In genomic region chr5:132434813-132435286, GRCh38 we compare ENCODE assay signal across 1 cellular context.
TF ChIP-seq lines count a peak whose summit lies in the region.

No MANE protein-coding gene starts in this region.

TF ChIP-seq in HepG2, 621 proteins besides CTCF, POLR2A, EP300 and RAD21 (continued from another document and continues in another):
- no peak for TF ChIP-seq ZBTB49 (CRISPR knock-in tag; IDR thresholded peaks at IDR 0.05; ENCODE audit: borderline replicate concordance)
- TF ChIP-seq, protein P1, sequence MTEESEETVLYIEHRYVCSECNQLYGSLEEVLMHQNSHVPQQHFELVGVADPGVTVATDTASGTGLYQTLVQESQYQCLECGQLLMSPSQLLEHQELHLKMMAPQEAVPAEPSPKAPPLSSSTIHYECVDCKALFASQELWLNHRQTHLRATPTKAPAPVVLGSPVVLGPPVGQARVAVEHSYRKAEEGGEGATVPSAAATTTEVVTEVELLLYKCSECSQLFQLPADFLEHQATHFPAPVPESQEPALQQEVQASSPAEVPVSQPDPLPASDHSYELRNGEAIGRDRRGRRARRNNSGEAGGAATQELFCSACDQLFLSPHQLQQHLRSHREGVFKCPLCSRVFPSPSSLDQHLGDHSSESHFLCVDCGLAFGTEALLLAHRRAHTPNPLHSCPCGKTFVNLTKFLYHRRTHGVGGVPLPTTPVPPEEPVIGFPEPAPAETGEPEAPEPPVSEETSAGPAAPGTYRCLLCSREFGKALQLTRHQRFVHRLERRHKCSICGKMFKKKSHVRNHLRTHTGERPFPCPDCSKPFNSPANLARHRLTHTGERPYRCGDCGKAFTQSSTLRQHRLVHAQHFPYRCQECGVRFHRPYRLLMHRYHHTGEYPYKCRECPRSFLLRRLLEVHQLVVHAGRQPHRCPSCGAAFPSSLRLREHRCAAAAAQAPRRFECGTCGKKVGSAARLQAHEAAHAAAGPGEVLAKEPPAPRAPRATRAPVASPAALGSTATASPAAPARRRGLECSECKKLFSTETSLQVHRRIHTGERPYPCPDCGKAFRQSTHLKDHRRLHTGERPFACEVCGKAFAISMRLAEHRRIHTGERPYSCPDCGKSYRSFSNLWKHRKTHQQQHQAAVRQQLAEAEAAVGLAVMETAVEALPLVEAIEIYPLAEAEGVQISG (CRISPR knock-in tag; IDR thresholded peaks at IDR 0.05) = peak; percentile 37; the same call in 1 of the 2 replicates
- TF ChIP-seq PCBP1 (IDR thresholded peaks at IDR 0.05; ENCODE audit: borderline replicate concordance, low read depth, low read length) = no peak
- TF ChIP-seq ZNF552 (CRISPR knock-in tag; IDR thresholded peaks at IDR 0.05; ENCODE audit: borderline replicate concordance) = no peak
- TF ChIP-seq CERS6 (CRISPR knock-in tag; IDR thresholded peaks at IDR 0.05) = no peak
- TF ChIP-seq HDAC2 (CRISPR knock-in tag; IDR thresholded peaks at IDR 0.05) = 0 out of 2 replicates have a peak, but pooled peaks have one; percentile 30
- TF ChIP-seq, protein P2, sequence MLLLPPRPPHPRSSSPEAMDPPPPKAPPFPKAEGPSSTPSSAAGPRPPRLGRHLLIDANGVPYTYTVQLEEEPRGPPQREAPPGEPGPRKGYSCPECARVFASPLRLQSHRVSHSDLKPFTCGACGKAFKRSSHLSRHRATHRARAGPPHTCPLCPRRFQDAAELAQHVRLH (CRISPR knock-in tag; IDR thresholded peaks at IDR 0.05; ENCODE audit: borderline replicate concordance, low read depth) = no peak
- TF ChIP-seq HOXA5 (CRISPR knock-in tag; IDR thresholded peaks at IDR 0.05) = no peak
- TF ChIP-seq ESRRA (CRISPR knock-in tag; IDR thresholded peaks at IDR 0.05; ENCODE audit: low read depth) = no peak
- peak; percentile 80 for TF ChIP-seq HNF4G (IDR thresholded peaks at IDR 0.05; ENCODE audit: borderline replicate concordance, low read depth, low read length)
- TF ChIP-seq HNF4G (CRISPR knock-in tag; IDR thresholded peaks at IDR 0.05; ENCODE audit: borderline replicate concordance, low read depth) = peak; percentile 57; the same call in 1 of the 2 replicates
- no peak for TF ChIP-seq ZNF83 (CRISPR knock-in tag; IDR thresholded peaks at IDR 0.05; ENCODE audit: borderline replicate concordance)
- no peak for TF ChIP-seq MAFF (IDR thresholded peaks at IDR 0.05; ENCODE audit: low read depth, low read length)
- TF ChIP-seq TMF1 (CRISPR knock-in tag; IDR thresholded peaks at IDR 0.05; ENCODE audit: low read depth) = no peak
- no peak for TF ChIP-seq ELF4 (CRISPR knock-in tag; IDR thresholded peaks at IDR 0.05; ENCODE audit: borderline replicate concordance)
- no peak for TF ChIP-seq ZNF282 (IDR thresholded peaks at IDR 0.05; ENCODE audit: partially characterized antibody)
- TF ChIP-seq RXRB (CRISPR knock-in tag; IDR thresholded peaks at IDR 0.05; ENCODE audit: borderline replicate concordance) = peak; percentile 49; the same call in 1 of the 2 replicates
- no peak for TF ChIP-seq MED13 (CRISPR knock-in tag; IDR thresholded peaks at IDR 0.05)
- no peak for TF ChIP-seq ZSCAN20 (CRISPR knock-in tag; IDR thresholded peaks at IDR 0.05; ENCODE audit: borderline replicate concordance)
- no peak for TF ChIP-seq ELF1 (CRISPR knock-in tag; IDR thresholded peaks at IDR 0.05)
- no peak for TF ChIP-seq KLF15 (CRISPR knock-in tag; IDR thresholded peaks at IDR 0.05; ENCODE audit: borderline replicate concordance)
- TF ChIP-seq PRMT3 (CRISPR knock-in tag; IDR thresholded peaks at IDR 0.05; ENCODE audit: borderline replicate concordance, low read depth) = no peak
- TF ChIP-seq ETS1 (CRISPR knock-in tag; IDR thresholded peaks at IDR 0.05) = no peak
- no peak for TF ChIP-seq KMT2B (CRISPR knock-in tag; IDR thresholded peaks at IDR 0.05)
- TF ChIP-seq ZNF136 (CRISPR knock-in tag; IDR thresholded peaks at IDR 0.05; ENCODE audit: low read depth) = no peak
- TF ChIP-seq RCOR2 (CRISPR knock-in tag; IDR thresholded peaks at IDR 0.05) = no peak
- TF ChIP-seq, protein P3, sequence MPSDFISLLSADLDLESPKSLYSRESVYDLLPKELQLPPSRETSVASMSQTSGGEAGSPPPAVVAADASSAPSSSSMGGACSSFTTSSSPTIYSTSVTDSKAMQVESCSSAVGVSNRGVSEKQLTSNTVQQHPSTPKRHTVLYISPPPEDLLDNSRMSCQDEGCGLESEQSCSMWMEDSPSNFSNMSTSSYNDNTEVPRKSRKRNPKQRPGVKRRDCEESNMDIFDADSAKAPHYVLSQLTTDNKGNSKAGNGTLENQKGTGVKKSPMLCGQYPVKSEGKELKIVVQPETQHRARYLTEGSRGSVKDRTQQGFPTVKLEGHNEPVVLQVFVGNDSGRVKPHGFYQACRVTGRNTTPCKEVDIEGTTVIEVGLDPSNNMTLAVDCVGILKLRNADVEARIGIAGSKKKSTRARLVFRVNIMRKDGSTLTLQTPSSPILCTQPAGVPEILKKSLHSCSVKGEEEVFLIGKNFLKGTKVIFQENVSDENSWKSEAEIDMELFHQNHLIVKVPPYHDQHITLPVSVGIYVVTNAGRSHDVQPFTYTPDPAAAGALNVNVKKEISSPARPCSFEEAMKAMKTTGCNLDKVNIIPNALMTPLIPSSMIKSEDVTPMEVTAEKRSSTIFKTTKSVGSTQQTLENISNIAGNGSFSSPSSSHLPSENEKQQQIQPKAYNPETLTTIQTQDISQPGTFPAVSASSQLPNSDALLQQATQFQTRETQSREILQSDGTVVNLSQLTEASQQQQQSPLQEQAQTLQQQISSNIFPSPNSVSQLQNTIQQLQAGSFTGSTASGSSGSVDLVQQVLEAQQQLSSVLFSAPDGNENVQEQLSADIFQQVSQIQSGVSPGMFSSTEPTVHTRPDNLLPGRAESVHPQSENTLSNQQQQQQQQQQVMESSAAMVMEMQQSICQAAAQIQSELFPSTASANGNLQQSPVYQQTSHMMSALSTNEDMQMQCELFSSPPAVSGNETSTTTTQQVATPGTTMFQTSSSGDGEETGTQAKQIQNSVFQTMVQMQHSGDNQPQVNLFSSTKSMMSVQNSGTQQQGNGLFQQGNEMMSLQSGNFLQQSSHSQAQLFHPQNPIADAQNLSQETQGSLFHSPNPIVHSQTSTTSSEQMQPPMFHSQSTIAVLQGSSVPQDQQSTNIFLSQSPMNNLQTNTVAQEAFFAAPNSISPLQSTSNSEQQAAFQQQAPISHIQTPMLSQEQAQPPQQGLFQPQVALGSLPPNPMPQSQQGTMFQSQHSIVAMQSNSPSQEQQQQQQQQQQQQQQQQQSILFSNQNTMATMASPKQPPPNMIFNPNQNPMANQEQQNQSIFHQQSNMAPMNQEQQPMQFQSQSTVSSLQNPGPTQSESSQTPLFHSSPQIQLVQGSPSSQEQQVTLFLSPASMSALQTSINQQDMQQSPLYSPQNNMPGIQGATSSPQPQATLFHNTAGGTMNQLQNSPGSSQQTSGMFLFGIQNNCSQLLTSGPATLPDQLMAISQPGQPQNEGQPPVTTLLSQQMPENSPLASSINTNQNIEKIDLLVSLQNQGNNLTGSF (CRISPR knock-in tag; IDR thresholded peaks at IDR 0.05) = no peak
- TF ChIP-seq EZH2 (conservative IDR thresholded peaks at IDR 0.05; ENCODE audit: low read depth, low read length) = no peak
- no peak for TF ChIP-seq SNAPC4 (CRISPR knock-in tag; IDR thresholded peaks at IDR 0.05)
- no peak for TF ChIP-seq KDM2A (CRISPR knock-in tag; IDR thresholded peaks at IDR 0.05; ENCODE audit: borderline replicate concordance, low read depth)
- peak; percentile 29; the same call in 1 of the 2 replicates for TF ChIP-seq SAP130 (CRISPR knock-in tag; IDR thresholded peaks at IDR 0.05; ENCODE audit: low read depth)
- TF ChIP-seq, protein P4, sequence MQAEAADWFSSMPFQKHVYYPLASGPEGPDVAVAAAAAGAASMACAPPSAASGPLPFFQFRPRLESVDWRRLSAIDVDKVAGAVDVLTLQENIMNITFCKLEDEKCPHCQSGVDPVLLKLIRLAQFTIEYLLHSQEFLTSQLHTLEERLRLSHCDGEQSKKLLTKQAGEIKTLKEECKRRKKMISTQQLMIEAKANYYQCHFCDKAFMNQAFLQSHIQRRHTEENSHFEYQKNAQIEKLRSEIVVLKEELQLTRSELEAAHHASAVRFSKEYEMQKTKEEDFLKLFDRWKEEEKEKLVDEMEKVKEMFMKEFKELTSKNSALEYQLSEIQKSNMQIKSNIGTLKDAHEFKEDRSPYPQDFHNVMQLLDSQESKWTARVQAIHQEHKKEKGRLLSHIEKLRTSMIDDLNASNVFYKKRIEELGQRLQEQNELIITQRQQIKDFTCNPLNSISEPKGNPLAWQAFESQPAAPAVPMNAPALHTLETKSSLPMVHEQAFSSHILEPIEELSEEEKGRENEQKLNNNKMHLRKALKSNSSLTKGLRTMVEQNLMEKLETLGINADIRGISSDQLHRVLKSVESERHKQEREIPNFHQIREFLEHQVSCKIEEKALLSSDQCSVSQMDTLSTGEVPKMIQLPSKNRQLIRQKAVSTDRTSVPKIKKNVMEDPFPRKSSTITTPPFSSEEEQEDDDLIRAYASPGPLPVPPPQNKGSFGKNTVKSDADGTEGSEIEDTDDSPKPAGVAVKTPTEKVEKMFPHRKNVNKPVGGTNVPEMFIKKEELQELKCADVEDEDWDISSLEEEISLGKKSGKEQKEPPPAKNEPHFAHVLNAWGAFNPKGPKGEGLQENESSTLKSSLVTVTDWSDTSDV (CRISPR knock-in tag; IDR thresholded peaks at IDR 0.05) = no peak
- no peak for TF ChIP-seq ZNF788 (CRISPR knock-in tag; IDR thresholded peaks at IDR 0.05; ENCODE audit: borderline replicate concordance)
- TF ChIP-seq ZNF879 (CRISPR knock-in tag; IDR thresholded peaks at IDR 0.05) = no peak
- no peak for TF ChIP-seq ZNF296 (CRISPR knock-in tag; conservative IDR thresholded peaks at IDR 0.05)
- no peak for TF ChIP-seq ELK4 (CRISPR knock-in tag; IDR thresholded peaks at IDR 0.05; ENCODE audit: borderline replicate concordance)
- TF ChIP-seq KLF16 (CRISPR knock-in tag; IDR thresholded peaks at IDR 0.05) = no peak
- TF ChIP-seq ZNF773 (CRISPR knock-in tag; IDR thresholded peaks at IDR 0.05; ENCODE audit: borderline replicate concordance) = no peak
